8 cellular contexts compared by ENCODE assay signal in genomic region chr21:45136927-45137611, GRCh38.
DNase-seq lines count a peak whose midpoint lies in the region; ATAC-seq, FAIRE-seq and TF ChIP-seq lines count a peak whose summit lies in the region.

No MANE protein-coding gene starts in this region.

- H3K9me3 Mint-ChIP-seq in activated T-cell treated with anti-CD3 and anti-CD28 coated beads, Interleukin-2, amount 50 U/mL, for 72 hours = no peaks in the 10 kb centered on the region
- H3K9me3 Mint-ChIP-seq in neural progenitor cell = no peaks in the 10 kb centered on the region

- no peak overlapping the region for H3K4me2 ChIP-seq in neural progenitor cell

- no peak overlapping the region for H3K4me3 ChIP-seq in fibroblast of pulmonary artery (replicated peaks; ENCODE audit: low read depth, low read length)
- H3K4me3 ChIP-seq in neural progenitor cell = no peak overlapping the region

- H3K27me3 ChIP-seq in neural progenitor cell = no peaks in the 10 kb centered on the region

- no peak overlapping the region for H2AFZ ChIP-seq in neural progenitor cell (replicated peaks)

- no peaks in the 10 kb centered on the region for H3K36me3 ChIP-seq in neural progenitor cell

- peak; percentile 97 for TF ChIP-seq CTCF in fibroblast of pulmonary artery (IDR thresholded peaks at IDR 0.05; ENCODE audit: low read length, missing control alignments)
- TF ChIP-seq CTCF in neural progenitor cell (IDR thresholded peaks at IDR 0.05) = peak; percentile 94

- H3F3A ChIP-seq in neural progenitor cell (ENCODE audit: low read depth) = peaks cover 4% of the 10 kb centered on the region

- H3K4me3 Mint-ChIP-seq in activated T-cell treated with anti-CD3 and anti-CD28 coated beads, Interleukin-2, amount 50 U/mL, for 72 hours = no peak overlapping the region
- H3K4me3 Mint-ChIP-seq in neural progenitor cell = no peak overlapping the region

- no peaks in the 10 kb centered on the region for H4K20me1 ChIP-seq in neural progenitor cell (ENCODE audit: low read depth)

- DNase-seq in COR-L47 (lab: John Stamatoyannopoulos, UW) (peak; percentile 78), HTR-8/SVneo (ENCODE audit: insufficient read length, low spot score) (peak; percentile 89), OCI-M2 (lab: John Stamatoyannopoulos, UW; ENCODE audit: unreplicated experiment) (peak; percentile 97), fibroblast of pulmonary artery (ENCODE audit: low read depth) (peak; percentile 92), neural progenitor cell (ENCODE audit: low spot score) (peak; percentile 92), stromal cell of bone marrow (ENCODE audit: low read depth) (peak; percentile 69), cortex of kidney (lab: John Stamatoyannopoulos, UW) (no peak)
- DNase-seq in activated T-cell treated with anti-CD3 and anti-CD28 coated beads, Interleukin-2, amount 50 U/mL, for 72 hours = peak; percentile 61 to 72

- no peaks in the 10 kb centered on the region for H3K79me2 ChIP-seq in neural progenitor cell (ENCODE audit: low read depth)

- peak; percentile 47 to 48 for ATAC-seq in activated T-cell treated with anti-CD3 and anti-CD28 coated beads, Interleukin-2, amount 50 U/mL, for 72 hours (replicated peaks in 1 of 2)

- peaks cover 9% of the 10 kb centered on the region for H3K4me1 Mint-ChIP-seq in activated T-cell treated with anti-CD3 and anti-CD28 coated beads, Interleukin-2, amount 50 U/mL, for 72 hours (ENCODE audit: low read depth)
- peaks cover 12% of the 10 kb centered on the region for H3K4me1 Mint-ChIP-seq in neural progenitor cell

- H3K27ac ChIP-seq in neural progenitor cell = no peak overlapping the region

- no peaks in the 10 kb centered on the region for H3K27me3 Mint-ChIP-seq in activated T-cell treated with anti-CD3 and anti-CD28 coated beads, Interleukin-2, amount 50 U/mL, for 72 hours (ENCODE audit: low read depth)
- peaks cover 3% of the 10 kb centered on the region for H3K27me3 Mint-ChIP-seq in neural progenitor cell (ENCODE audit: insufficient read depth, low read depth)

- H3K9me3 ChIP-seq in neural progenitor cell (ENCODE audit: low read depth) = no peaks in the 10 kb centered on the region

- no peaks in the 10 kb centered on the region for H3K4me1 ChIP-seq in neural progenitor cell

- peaks cover 0 to 1% of the 10 kb centered on the region in 2 donors for H3K36me3 Mint-ChIP-seq in activated T-cell treated with anti-CD3 and anti-CD28 coated beads, Interleukin-2, amount 50 U/mL, for 72 hours (ENCODE audit: insufficient read depth in 2 of 2)
- no peaks in the 10 kb centered on the region for H3K36me3 Mint-ChIP-seq in neural progenitor cell

- FAIRE-seq in HTR-8/SVneo (lab: Jason Lieb, UNC) = no peak

- no peak overlapping the region for H3K27ac Mint-ChIP-seq in activated T-cell treated with anti-CD3 and anti-CD28 coated beads, Interleukin-2, amount 50 U/mL, for 72 hours
- H3K27ac Mint-ChIP-seq in neural progenitor cell = no peak overlapping the region

- H3K9ac ChIP-seq in neural progenitor cell = no peak overlapping the region
